In genomic region chr3:155869664-155870063, GRCh38 we compare ENCODE assay signal across 1 cellular context.
TF ChIP-seq lines count a peak whose summit lies in the region.

No MANE protein-coding gene starts in this region.

TF ChIP-seq in HepG2, 621 proteins besides CTCF, POLR2A, EP300 and RAD21:
- TF ChIP-seq ZHX1 (CRISPR knock-in tag; IDR thresholded peaks at IDR 0.05; ENCODE audit: low read depth) (no peak), ZNF580 (CRISPR knock-in tag; IDR thresholded peaks at IDR 0.05; ENCODE audit: borderline replicate concordance, low read depth) (no peak), ZFP90 (CRISPR knock-in tag; IDR thresholded peaks at IDR 0.05; ENCODE audit: borderline replicate concordance) (no peak), TFAP4 (IDR thresholded peaks at IDR 0.05; ENCODE audit: borderline replicate concordance, low read depth) (peak; percentile 41; the same call in 1 of the 2 replicates), ATF4 (CRISPR knock-in tag; IDR thresholded peaks at IDR 0.05) (peak in 1 of 2 experiments; percentile 0; a peak in 1 of 4 replicates), FOXO1 (CRISPR knock-in tag; IDR thresholded peaks at IDR 0.05) (no peak), ZNF343 (CRISPR knock-in tag; IDR thresholded peaks at IDR 0.05) (0 out of 2 replicates have a peak, but pooled peaks have one; percentile 5), AKNA (CRISPR knock-in tag; IDR thresholded peaks at IDR 0.05; ENCODE audit: borderline replicate concordance) (no peak), ZBTB3 (CRISPR knock-in tag; IDR thresholded peaks at IDR 0.05; ENCODE audit: borderline replicate concordance, low read depth) (no peak), ZNF556 (CRISPR knock-in tag; IDR thresholded peaks at IDR 0.05; ENCODE audit: borderline replicate concordance) (no peak), ZBTB1 (CRISPR knock-in tag; IDR thresholded peaks at IDR 0.05; ENCODE audit: borderline replicate concordance) (no peak)
